In the genomic region with DNA sequence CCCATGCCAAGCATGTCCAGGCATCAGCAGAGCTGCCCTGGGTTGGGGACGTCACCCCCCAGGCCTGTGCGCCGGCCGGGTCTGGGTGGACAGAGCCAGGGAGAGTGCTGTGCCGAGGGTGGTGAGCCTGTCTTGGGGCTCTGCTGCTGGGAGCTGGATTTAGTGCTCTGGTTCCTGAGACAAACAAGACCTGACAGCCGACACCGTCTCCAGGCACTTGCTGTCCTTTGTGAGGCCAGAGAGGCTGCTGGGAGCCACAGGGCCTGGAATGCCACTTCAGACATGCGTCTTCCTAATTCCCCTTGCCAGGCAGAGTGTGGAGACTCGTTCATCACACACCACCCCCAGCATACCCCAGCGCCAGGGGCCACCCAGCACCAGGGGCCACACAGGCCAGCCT, we compare ENCODE assay signal across 12 cellular contexts.
"Had no signal": no experiment of that assay in that cellular context is flagged by ENCODE, and none has a peak within 500 bp of the region (broad histone marks: within the 10 kb centered on the region; RNA-seq: fewer than 3 reads in every experiment).

No MANE protein-coding gene starts in this region.

- ATAC-seq: heart right ventricle, left cardiac atrium, lower lobe of right lung, right cardiac atrium, upper lobe of right lung had no signal

- H3K4me3 ChIP-seq: ascending aorta, heart right ventricle, lower lobe of right lung, stomach, testis, upper lobe of right lung had no signal

- H3K4me1 ChIP-seq: ascending aorta, lower lobe of right lung, upper lobe of right lung had no signal

- H3K9me3 ChIP-seq: ascending aorta, heart right ventricle, lower lobe of right lung, stomach, testis, upper lobe of right lung had no signal

- DNase-seq: activated CD4-positive, alpha-beta T cell treated with anti-CD3 and anti-CD28 coated beads for 48 hours; activated naive CD4-positive, alpha-beta T cell; heart right ventricle; left cardiac atrium; lower lobe of right lung; right cardiac atrium; stomach; testis; upper lobe of right lung had no signal

- H3K27ac ChIP-seq: ascending aorta, heart right ventricle, lower lobe of right lung, stomach, testis, upper lobe of right lung had no signal

- FAIRE-seq: bronchial epithelial cell, frontal cortex had no signal

- H3K27me3 ChIP-seq: ascending aorta, heart right ventricle, stomach, testis, upper lobe of right lung had no signal
